In genomic region chr3:153440311-153440710, GRCh38 we compare ENCODE assay signal across 6 cellular contexts.
"Had no signal": no experiment of that assay in that cellular context is flagged by ENCODE, and none has a peak within 500 bp of the region (broad histone marks: within the 10 kb centered on the region; RNA-seq: fewer than 3 reads in every experiment).

No MANE protein-coding gene starts in this region.

- FAIRE-seq: HepG2, HTR-8/SVneo, K562 had no signal

- H3K4me3 ChIP-seq: K562 had no signal

- DNase-seq: KBM-7, KG1 had no signal

- ATAC-seq: HepG2, K562 had no signal

- H3K27ac ChIP-seq: HL-60 had no signal
